Comparison of ENCODE assay signal across 8 cellular contexts in genomic region chr19:18417250-18418033, GRCh38. TPM values are rescaled to one million over a fixed set of nuclear protein-coding genes. Genes with fewer than 3 reads are reported as not detected.
DNase-seq lines count a peak whose midpoint lies in the region; ATAC-seq and TF ChIP-seq lines count a peak whose summit lies in the region.

No MANE protein-coding gene starts in this region.

- H3K27ac ChIP-seq in OCI-LY3 (ENCODE audit: low read length), result no peak overlapping the region

- peaks cover 20% of the 10 kb centered on the region for H4K20me1 ChIP-seq in OCI-LY3 (ENCODE audit: insufficient read depth, low read length)

- no peak for ATAC-seq in HG02678 (IDR thresholded peaks at IDR 0.05; ENCODE audit: unreplicated experiment)

- TF ChIP-seq CTCF in OCI-LY3 (IDR thresholded peaks at IDR 0.05; ENCODE audit: low read depth, low read length) (no peak), retinal pigment epithelial cell (conservative IDR thresholded peaks at IDR 0.05; ENCODE audit: low read depth, low read length) (no peak)

- no peak overlapping the region for H2AFZ ChIP-seq in OCI-LY3 (ENCODE audit: low read depth, low read length)

- DNase-seq in CMK (ENCODE audit: low read depth) (peak; percentile 85), H7 (peak; percentile 97), astrocyte of the hippocampus (ENCODE audit: low read depth, low spot score) (peak; percentile 88), hypothalamus (lab: John Stamatoyannopoulos, UW) (peak in 28 of 51 donors; percentile 21 to 72 (median 46)), retinal pigment epithelial cell (ENCODE audit: low read depth) (no peak), cortex of kidney (lab: John Stamatoyannopoulos, UW) (no peak)

- peaks cover 25% of the 10 kb centered on the region for H3K4me1 ChIP-seq in OCI-LY3 (ENCODE audit: low read length)

- no peak overlapping the region for H3K9ac ChIP-seq in OCI-LY3 (ENCODE audit: low read length)

- H3K9me3 ChIP-seq in OCI-LY3 (ENCODE audit: insufficient read depth, low read length), result no peaks in the 10 kb centered on the region

- peak overlapping the region; percentile 27 for H3K4me2 ChIP-seq in OCI-LY3 (ENCODE audit: low read length)

- H3K36me3 ChIP-seq in H7 (replicated peaks; ENCODE audit: control insufficient read depth, insufficient read depth, low read length) (no peaks in the 10 kb centered on the region), OCI-LY3 (replicated peaks; ENCODE audit: low read depth, low read length) (no peaks in the 10 kb centered on the region)

- H3K79me2 ChIP-seq in OCI-LY3 (ENCODE audit: low read length), result peaks cover 28% of the 10 kb centered on the region

- H3K4me3 ChIP-seq in H7 (ENCODE audit: insufficient read depth, low read depth, low read length) (peak overlapping the region; percentile 58), OCI-LY3 (ENCODE audit: low read length) (peak overlapping the region; percentile 20; the same call in 1 of the 2 replicates), retinal pigment epithelial cell (ENCODE audit: low read length) (peak overlapping the region; percentile 28)

- H3K27me3 ChIP-seq in H7 (ENCODE audit: control insufficient read depth, insufficient read depth, low read length) (peaks cover 22% of the 10 kb centered on the region), OCI-LY3 (ENCODE audit: low read depth, low read length) (peaks cover 29% of the 10 kb centered on the region)

RNA-seq across cellular contexts. Expression of gene SSBP4, which starts 1.8 kb away (rescaled TPM):
- 91.1 and 134 TPM in 2 replicates for total RNA-seq in H7 (2014; rRNA removed; shearing (Covaris generic))

RNA-seq across cellular contexts. Expression of gene LRRC25, which starts 20.0 kb away (rescaled TPM):
- total RNA-seq in H7 (2014; rRNA removed; shearing (Covaris generic)), result 0.76 TPM in 1 of 2 replicates, not detected in the other

RNA-seq across cellular contexts. Expression of gene ISYNA1, which starts 20.5 kb away (rescaled TPM):
- total RNA-seq in H7 (2014; rRNA removed; shearing (Covaris generic)), result 183 and 212 TPM in 2 replicates

RNA-seq across cellular contexts. Expression of gene GDF15, which starts 31.5 kb away (rescaled TPM):
- total RNA-seq in H7 (2014; rRNA removed; shearing (Covaris generic)), result 0.30 and 1.4 TPM in 2 replicates

Comparison
In these comparisons a context has a peak if more than half of its experiments do, and no peak if none do; other contexts are left out.
1. DNase-seq: peak in CMK (single experiment), H7 (single experiment), astrocyte of the hippocampus (single experiment) and hypothalamus (28 of 51); none in retinal pigment epithelial cell (single experiment) and cortex of kidney (single experiment).
2. Peak in every context shown above with its lines, with median percentiles within 50 percentile points of each other: H3K4me3 ChIP-seq.